In the genomic region with DNA sequence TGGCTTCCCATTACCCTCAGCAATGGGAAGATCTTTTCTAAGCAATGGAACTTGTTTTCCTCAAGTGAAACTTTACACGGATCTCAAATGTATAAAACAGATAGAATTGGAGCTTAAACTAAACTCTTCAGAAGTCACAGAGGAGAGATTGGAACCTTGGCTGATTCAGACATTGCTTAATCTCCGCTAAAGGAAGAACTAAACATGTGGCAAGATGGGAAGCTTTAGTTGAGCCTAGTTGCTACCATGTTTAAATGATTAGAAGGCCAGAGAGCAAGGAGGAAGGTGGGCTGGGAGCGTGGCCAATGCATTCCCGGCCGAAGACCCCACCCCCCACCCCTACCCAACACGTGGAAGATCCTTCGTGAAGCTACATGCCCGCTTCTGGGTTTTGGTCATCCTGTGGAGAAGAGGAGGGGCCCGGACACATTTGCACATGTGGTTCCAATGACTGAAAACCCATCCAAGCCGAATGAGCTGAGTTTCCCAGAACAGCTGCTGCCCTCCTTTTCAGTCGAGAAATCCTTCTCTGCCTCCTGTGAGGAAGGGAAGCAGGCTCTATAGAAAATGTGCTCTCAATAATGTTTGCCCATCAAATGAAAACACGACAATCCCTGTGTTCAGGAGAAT, we compare ENCODE assay signal across 14 cellular contexts.
"Had no signal": no experiment of that assay in that cellular context is flagged by ENCODE, and none has a peak within 500 bp of the region (broad histone marks: within the 10 kb centered on the region; RNA-seq: fewer than 3 reads in every experiment).

No MANE protein-coding gene starts in this region.

- H3K4me3 ChIP-seq: adrenal gland had no signal

- H3K27me3 ChIP-seq: adrenal gland had no signal

- DNase-seq: activated CD4-positive, alpha-beta T cell treated with anti-CD3 and anti-CD28 coated beads for 4 hours; activated CD8-positive, alpha-beta T cell treated with anti-CD3 and anti-CD28 coated beads for 36 hours; activated effector memory CD4-positive, alpha-beta T cell treated with Interleukin-2 at 50 U/mL for 16 hours; activated naive CD4-positive, alpha-beta T cell treated with anti-CD3 and anti-CD28 coated beads, Interleukin-2, amount 50 U/mL, for 16 hours; activated T-cell treated with anti-CD3 and anti-CD28 coated beads, Interleukin-2, amount 50 U/mL, for 4 hours; adrenal gland; dermis blood vessel endothelial cell; effector memory CD8-positive, alpha-beta T cell; islet precursor cell; naive thymus-derived CD4-positive, alpha-beta T cell; stimulated activated CD4-positive, alpha-beta T cell treated with anti-CD3 and anti-CD28 coated beads, Interleukin-12 subunit alpha, Interleukin-12 subunit beta, amount 100 ng/mL, for 4 hours had no signal

- ATAC-seq: activated CD8-positive, alpha-beta T cell treated with anti-CD3 and anti-CD28 coated beads for 36 hours; activated T-cell treated with anti-CD3 and anti-CD28 coated beads, Interleukin-2, amount 50 U/mL, for 4 hours; effector memory CD8-positive, alpha-beta T cell; naive thymus-derived CD4-positive, alpha-beta T cell; stimulated activated effector memory CD8-positive, alpha-beta T cell treated with anti-CD3 and anti-CD28 coated beads, Interleukin-12 subunit alpha, Interleukin-12 subunit beta, amount 100 ng/mL, for 72 hours; WTC11 had no signal

- H3K27ac ChIP-seq: adrenal gland, epithelial cell of prostate had no signal

- H3K4me1 ChIP-seq: adrenal gland had no signal

- H3K36me3 ChIP-seq: adrenal gland had no signal

- H3K9me3 ChIP-seq: adrenal gland had no signal
